ENCODE assay signal across 1 cellular context in genomic region chr11:57214494-57214893, GRCh38.
TF ChIP-seq lines count a peak whose summit lies in the region.

No MANE protein-coding gene starts in this region.

TF ChIP-seq in SK-N-SH treated with all-trans-retinoic acid at 6 μM for 48 hours, 23 proteins besides CTCF, POLR2A, EP300 and RAD21 (continued from another document):
- TF ChIP-seq CSDC2 (CRISPR knock-in tag; IDR thresholded peaks at IDR 0.05): no peak
